ENCODE assay signal across 1 cellular context in genomic region chr18:6058941-6059340, GRCh38.
TF ChIP-seq lines count a peak whose summit lies in the region.

No MANE protein-coding gene starts in this region.

TF ChIP-seq in HEK293, 187 proteins besides CTCF, POLR2A, EP300 and RAD21 (continued from another document):
- no peak for TF ChIP-seq ZNF280D (tag by site-specific recombination; IDR thresholded peaks at IDR 0.05)
- TF ChIP-seq ZNF324 (tag by site-specific recombination; IDR thresholded peaks at IDR 0.05) = no peak
- no peak for TF ChIP-seq ZNF658 (tag by site-specific recombination; IDR thresholded peaks at IDR 0.05)
- no peak for TF ChIP-seq ZNF670 (tag by site-specific recombination; IDR thresholded peaks at IDR 0.05; ENCODE audit: low read depth)
- no peak for TF ChIP-seq OVOL3 (tag by site-specific recombination; IDR thresholded peaks at IDR 0.05)
- no peak for TF ChIP-seq ZNF138 (tag by site-specific recombination; IDR thresholded peaks at IDR 0.05; ENCODE audit: borderline replicate concordance)
- peak; percentile 11; the same call in 1 of the 2 replicates for TF ChIP-seq IKZF3 (tag by site-specific recombination; IDR thresholded peaks at IDR 0.05)
- TF ChIP-seq HIC1 (tag by site-specific recombination; IDR thresholded peaks at IDR 0.05) = no peak
- peak; percentile 84 for TF ChIP-seq ZNF600 (tag by site-specific recombination; IDR thresholded peaks at IDR 0.05)
- peak; percentile 49 for TF ChIP-seq SP7 (tag by site-specific recombination; IDR thresholded peaks at IDR 0.05)
- no peak for TF ChIP-seq KLF17 (tag by site-specific recombination; IDR thresholded peaks at IDR 0.05)
- peak; percentile 24; the same call in 1 of the 2 replicates for TF ChIP-seq ZNF335 (tag by site-specific recombination; conservative IDR thresholded peaks at IDR 0.05)
- no peak for TF ChIP-seq ZNF266 (tag by site-specific recombination; IDR thresholded peaks at IDR 0.05; ENCODE audit: low read depth)
